ENCODE assay signal across 10 cellular contexts in genomic region chr7:114083714-114084113, GRCh38.
DNase-seq lines count a peak whose midpoint lies in the region; ATAC-seq, FAIRE-seq and TF ChIP-seq lines count a peak whose summit lies in the region.
"Had no signal": no experiment of that assay in that cellular context is flagged by ENCODE, and none has a peak within 500 bp of the region (broad histone marks: within the 10 kb centered on the region; RNA-seq: fewer than 3 reads in every experiment).

No MANE protein-coding gene starts in this region.

- H3K36me3 ChIP-seq in muscle layer of colon (ENCODE audit: insufficient read depth, low read length): no peaks in the 10 kb centered on the region

- no peak for FAIRE-seq in H54 (lab: Jason Lieb, UNC)
- FAIRE-seq: D721Med had no signal

- H3K4me3 ChIP-seq in muscle layer of colon (ENCODE audit: low read depth in 1 of 2, low read length in 2 of 2): peak overlapping the region; percentile 53 to 92
- H3K4me3 ChIP-seq: lung had no signal

- peaks cover 0 to 4% of the 10 kb centered on the region in 2 donors for H3K27me3 ChIP-seq in muscle layer of colon (ENCODE audit: control insufficient read depth in 1 of 2, insufficient read depth in 2 of 2, low read length in 2 of 2)
- peaks cover 43% of the 10 kb centered on the region for H3K27me3 ChIP-seq in foreskin keratinocyte

- no peaks in the 10 kb centered on the region for H3K9me3 ChIP-seq in muscle layer of colon (ENCODE audit: low read length)

- ATAC-seq in foreskin keratinocyte: no peak
- no peak for ATAC-seq in HG02973 (IDR thresholded peaks at IDR 0.05; ENCODE audit: unreplicated experiment)
- no peak for ATAC-seq in HG02759 (IDR thresholded peaks at IDR 0.05; ENCODE audit: unreplicated experiment)

- peaks cover 8% of the 10 kb centered on the region for H3K4me1 ChIP-seq in muscle layer of colon (ENCODE audit: insufficient read depth, low read length)
- no peaks in the 10 kb centered on the region for H3K4me1 ChIP-seq in foreskin keratinocyte

- TF ChIP-seq CTCF in foreskin keratinocyte (conservative IDR thresholded peaks at IDR 0.05): no peak

- DNase-seq in 8988T (peak; percentile 1), HuH-7 (ENCODE audit: low spot score) (peak; percentile 34), dermis blood vessel endothelial cell (peak; percentile 3), foreskin keratinocyte (no peak), H54 (ENCODE audit: insufficient read length, low spot score) (no peak)

- peak overlapping the region; percentile 95 for H3K27ac ChIP-seq in muscle layer of colon (ENCODE audit: low read depth, low read length)
- H3K27ac ChIP-seq in foreskin keratinocyte: no peak overlapping the region

- no peak for TF ChIP-seq POLR2A in H54 (IDR thresholded peaks at IDR 0.05; ENCODE audit: low read depth, low read length)

- peak overlapping the region; percentile 79 for H3K9ac ChIP-seq in muscle layer of colon (ENCODE audit: low read length)

Comparison
In these comparisons a context has a peak if more than half of its experiments do, and no peak if none do; other contexts are left out.
1. DNase-seq: peak in 8988T (single experiment), HuH-7 (single experiment) and dermis blood vessel endothelial cell (single experiment); none in foreskin keratinocyte (0 of 2) and H54 (single experiment).